ENCODE assay signal across 37 cellular contexts in the genomic region with DNA sequence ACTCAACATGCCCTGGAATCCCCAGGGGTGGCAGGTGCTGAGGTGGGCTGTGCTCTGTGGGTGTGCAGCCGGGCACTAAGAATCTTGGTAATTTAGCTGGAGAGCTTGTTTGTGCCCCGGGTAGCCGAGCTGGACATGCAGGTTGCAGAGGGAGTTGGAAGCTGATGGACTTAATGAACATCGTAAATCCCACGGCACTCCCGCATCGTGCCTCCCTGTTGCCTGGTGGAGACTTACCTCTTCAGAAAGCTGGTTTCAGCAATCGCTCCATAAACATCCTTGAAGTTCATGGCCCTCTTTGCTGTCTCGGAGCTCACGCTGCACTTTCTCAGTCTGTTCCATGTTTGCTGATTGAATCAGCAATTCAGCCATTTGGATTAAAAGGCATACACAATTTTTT.
"Had no signal": no experiment of that assay in that cellular context is flagged by ENCODE, and none has a peak within 500 bp of the region (broad histone marks: within the 10 kb centered on the region; RNA-seq: fewer than 3 reads in every experiment).

No MANE protein-coding gene starts in this region.

- DNase-seq: activated CD4-positive, alpha-beta memory T cell treated with anti-CD3 and anti-CD28 coated beads for 36 hours; activated CD4-positive, alpha-beta T cell treated with anti-CD3 and anti-CD28 coated beads for 36 hours; activated CD4-positive, alpha-beta T cell treated with anti-CD3 and anti-CD28 coated beads, Interleukin-2, amount 50 U/mL, for 1 hour; activated CD8-positive, alpha-beta memory T cell treated with anti-CD3 and anti-CD28 coated beads, Interleukin-2, amount 50 U/mL, for 4 hours; activated gamma-delta T cell treated with Interleukin-2 at 50 U/mL for 16 hours; activated naive CD4-positive, alpha-beta T cell treated with anti-CD3 and anti-CD28 coated beads for 36 hours; activated T-cell treated with anti-CD3 and anti-CD28 coated beads for 4 hours; activated T-cell treated with anti-CD3 and anti-CD28 coated beads, Interleukin-2, amount 50 U/mL, for 4 hours; adrenal gland; body of pancreas; caudate nucleus; Kasumi-1; KG1; MG63; NCI-H1048; NCI-H1105 treated with DMSO at 0.1 percent for 48 hours; NCI-H1436 treated with DMSO at 0.1 percent for 48 hours; NCI-H1930; NCI-H2081 treated with DMSO at 0.1 percent for 48 hours; NCI-H226; NCI-H446 treated with DMSO at 0.1 percent for 48 hours; NCI-H524; NCI-H69; NCI-H82; NK-92 treated with Interleukin-12 subunit alpha and Interleukin-12 subunit beta, amount 100 ng/mL, for 24 hours; PC-3; Peyer's patch; RPMI8226; SHP77 treated with DMSO at 0.1 percent for 48 hours; SK-N-SH had no signal

- H3K27me3 ChIP-seq: adrenal gland, body of pancreas, MG63, Peyer's patch had no signal

- H3K27ac Mint-ChIP-seq: activated CD4-positive, alpha-beta memory T cell treated with anti-CD3 and anti-CD28 coated beads for 36 hours; activated CD4-positive, alpha-beta T cell treated with anti-CD3 and anti-CD28 coated beads for 36 hours; activated naive CD4-positive, alpha-beta T cell treated with anti-CD3 and anti-CD28 coated beads for 36 hours; activated naive CD4-positive, alpha-beta T cell treated with anti-CD3 and anti-CD28 coated beads, Interleukin-2, amount 50 U/mL, for 72 hours; activated T-helper 1 cell treated with anti-CD3 and anti-CD28 coated beads, Interleukin-12 subunit alpha, Interleukin-12 subunit beta, Interleukin-2, Interleukin-4 antibody, amounts not matched to agents 30 ng/mL and 10 ng/mL and 1 ng/mL, durations not matched to agents 14 hours and 24 hours and 36 hours; T-helper 1 cell treated with Interleukin-12 subunit alpha and Interleukin-12 subunit beta and Interleukin-4 antibody, amounts not matched to agents 30 μg/mL and 1 μg/mL, for 36 hours; T-helper 2 cell treated with Interferon-gamma antibody and Interleukin-4, amounts not matched to agents 5 μg/mL and 100 μg/mL, for 36 hours; WTC11 had no signal

- H3K27me3 Mint-ChIP-seq: activated CD4-positive, alpha-beta memory T cell treated with anti-CD3 and anti-CD28 coated beads for 36 hours; activated CD4-positive, alpha-beta T cell treated with anti-CD3 and anti-CD28 coated beads for 36 hours had no signal

- ATAC-seq: activated CD4-positive, alpha-beta T cell treated with anti-CD3 and anti-CD28 coated beads for 36 hours; activated CD4-positive, CD25-positive, alpha-beta regulatory T cell treated with anti-CD3 and anti-CD28 coated beads, Interleukin-2, amount 50 U/mL, for 24 hours; activated naive CD4-positive, alpha-beta T cell treated with anti-CD3 and anti-CD28 coated beads, Interleukin-2, amount 50 U/mL, for 72 hours; activated T-cell treated with anti-CD3 and anti-CD28 coated beads, Interleukin-2, amount 50 U/mL, for 4 hours; body of pancreas; PC-3; WTC11 had no signal

- H3K9ac ChIP-seq: SK-N-SH had no signal

- H3K36me3 Mint-ChIP-seq: activated CD4-positive, alpha-beta memory T cell treated with anti-CD3 and anti-CD28 coated beads for 36 hours; WTC11 had no signal

- H3K4me2 ChIP-seq: SK-N-SH had no signal

- H3K36me3 ChIP-seq: adrenal gland, MG63, Peyer's patch, SJSA1 had no signal

- H3K4me3 ChIP-seq: adrenal gland, body of pancreas, MG63, Peyer's patch, SJSA1 had no signal

- H3K27ac ChIP-seq: adrenal gland, body of pancreas, Peyer's patch, SJSA1 had no signal

- H3K4me3 Mint-ChIP-seq: activated CD4-positive, alpha-beta memory T cell treated with anti-CD3 and anti-CD28 coated beads for 36 hours; activated CD4-positive, alpha-beta T cell treated with anti-CD3 and anti-CD28 coated beads for 36 hours; activated naive CD4-positive, alpha-beta T cell treated with anti-CD3 and anti-CD28 coated beads for 36 hours; activated T-cell treated with anti-CD3 and anti-CD28 coated beads, Interleukin-2, amount 50 U/mL, for 4 hours; activated T-helper 1 cell treated with anti-CD3 and anti-CD28 coated beads, Interleukin-12 subunit alpha, Interleukin-12 subunit beta, Interleukin-2, Interleukin-4 antibody, amounts not matched to agents 30 ng/mL and 10 ng/mL and 1 ng/mL, durations not matched to agents 14 hours and 24 hours and 36 hours; T-helper 1 cell treated with Interleukin-12 subunit alpha and Interleukin-12 subunit beta and Interleukin-4 antibody, amounts not matched to agents 30 μg/mL and 1 μg/mL, for 36 hours; T-helper 2 cell treated with Interferon-gamma antibody and Interleukin-4, amounts not matched to agents 5 μg/mL and 100 μg/mL, for 36 hours; WTC11 had no signal

- H3K9me3 ChIP-seq: adrenal gland, body of pancreas, MG63, Peyer's patch, SK-N-SH had no signal
